Comparison of ENCODE assay signal across 15 cellular contexts in the genomic region with DNA sequence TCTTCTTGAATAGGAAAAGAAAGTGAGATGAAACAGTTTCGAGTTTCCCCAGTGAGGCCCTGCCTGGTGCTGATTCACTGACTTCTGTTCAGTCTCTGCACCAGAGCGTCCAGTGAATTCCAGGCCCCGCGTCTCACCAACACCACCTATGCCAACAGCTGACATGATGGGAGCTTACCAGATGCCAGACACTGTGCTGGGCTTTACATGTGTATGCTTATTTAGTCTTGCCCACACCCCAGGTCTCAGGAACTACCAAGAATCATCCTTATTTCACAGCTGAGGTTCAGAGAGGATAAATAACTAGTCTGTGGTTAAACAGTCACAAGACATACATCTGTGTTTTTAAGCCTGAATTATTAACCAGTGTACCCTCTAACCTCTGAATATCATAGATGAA. TPM values are rescaled to one million over a fixed set of nuclear protein-coding genes. Genes with fewer than 3 reads are reported as not detected.
DNase-seq lines count a peak whose midpoint lies in the region; ATAC-seq and FAIRE-seq lines count a peak whose summit lies in the region.
"Had no signal": no experiment of that assay in that cellular context is flagged by ENCODE, and none has a peak within 500 bp of the region (broad histone marks: within the 10 kb centered on the region; RNA-seq: fewer than 3 reads in every experiment).

No MANE protein-coding gene starts in this region.

- FAIRE-seq in RCC 7860 (lab: Jason Lieb, UNC) = peak; percentile 87
- FAIRE-seq: H54 had no signal

- intact Hi-C loops in left cardiac atrium (cut with DNase I) = no loop called here

- ATAC-seq in GM19025 (IDR thresholded peaks at IDR 0.05; ENCODE audit: low read depth, unreplicated experiment) = peak; percentile 50
- ATAC-seq in left cardiac atrium = peak; percentile 34 to 61
- ATAC-seq in HG03108 (IDR thresholded peaks at IDR 0.05; ENCODE audit: unreplicated experiment) = no peak
- ATAC-seq: CD8-positive, alpha-beta T cell had no signal

- H3K4me3 ChIP-seq in skeletal muscle cell (ENCODE audit: low read depth, low read length) = no peak overlapping the region
- H3K4me3 ChIP-seq: prostate gland, tibial nerve had no signal

- peak; percentile 70 for DNase-seq in RCC 7860 (ENCODE audit: low spot score)
- DNase-seq in left cardiac atrium = no peak
- peak; percentile 7 for DNase-seq in skeletal muscle cell (ENCODE audit: low read depth)
- DNase-seq in EL = no peak
- no peak for DNase-seq in amniotic stem cell (lab: John Stamatoyannopoulos, UW)
- DNase-seq: CD8-positive, alpha-beta T cell; dermis blood vessel endothelial cell; GF-D8; Karpas-422; stimulated activated CD4-positive, alpha-beta T cell treated with anti-CD3 and anti-CD28 coated beads, Interleukin-2, amount 100 ng/mL, for 48 hours had no signal

RNA-seq across cellular contexts. Expression of a gene that starts 29.1 kb away (rescaled TPM):
- under 1 TPM; 0.34 to 0.44 TPM for total RNA-seq in left cardiac atrium
- total RNA-seq: CD8-positive, alpha-beta T cell; dermis blood vessel endothelial cell had no signal

Comparison
In these comparisons a context has a peak if more than half of its experiments do, and no peak if none do; other contexts are left out.
1. DNase-seq: peak in RCC 7860 (single experiment) and skeletal muscle cell (single experiment); none in left cardiac atrium (single experiment), EL (single experiment) and amniotic stem cell (single experiment).